Comparison of ENCODE assay signal across 16 cellular contexts in the genomic region with DNA sequence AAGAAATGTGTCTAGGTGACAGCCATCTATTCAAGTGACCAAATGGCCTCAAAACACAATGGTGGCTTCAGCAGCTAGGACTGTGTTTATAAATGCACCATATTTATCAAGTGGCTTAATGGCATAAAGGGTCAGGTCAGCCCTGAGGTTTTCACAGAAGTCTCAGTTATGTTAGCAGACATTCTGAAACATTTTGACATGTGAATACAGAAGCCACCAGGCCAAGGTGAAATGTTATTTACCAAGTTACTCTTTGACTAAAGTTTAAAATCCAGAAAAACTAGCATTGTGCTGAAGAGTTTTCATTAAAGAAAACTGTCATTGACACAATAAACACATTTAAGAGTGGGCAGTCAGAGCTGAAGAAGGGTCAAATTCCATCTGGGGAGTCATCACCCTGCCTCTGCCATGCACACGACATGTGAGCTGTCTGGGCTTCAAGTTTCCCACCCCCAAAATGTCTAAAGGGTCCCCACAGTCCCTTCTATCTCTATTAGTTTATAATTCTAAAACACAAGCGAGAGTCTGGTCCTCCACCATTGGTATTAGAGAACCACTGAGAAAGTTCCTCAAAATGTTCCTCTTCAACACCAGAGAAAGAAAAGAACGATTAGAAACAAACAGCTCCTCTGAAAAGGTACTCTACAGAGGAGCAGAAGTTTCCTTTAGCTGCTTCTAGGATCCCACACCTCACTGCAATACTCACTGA.
DNase-seq lines count a peak whose midpoint lies in the region; ATAC-seq and TF ChIP-seq lines count a peak whose summit lies in the region.
"Had no signal": no experiment of that assay in that cellular context is flagged by ENCODE, and none has a peak within 500 bp of the region (broad histone marks: within the 10 kb centered on the region; RNA-seq: fewer than 3 reads in every experiment).

No MANE protein-coding gene starts in this region.

- H3K9me3 ChIP-seq in Panc1 (ENCODE audit: control insufficient read depth, insufficient read depth, low read depth, low read length) (no peaks in the 10 kb centered on the region), osteoblast (ENCODE audit: low read depth, low read length) (no peaks in the 10 kb centered on the region)
- H3K9me3 ChIP-seq: tibial nerve had no signal

- peak; percentile 35 for ATAC-seq in Panc1
- ATAC-seq in GM18868 (IDR thresholded peaks at IDR 0.05; ENCODE audit: unreplicated experiment) = no peak
- no peak for ATAC-seq in HG02763 (IDR thresholded peaks at IDR 0.05; ENCODE audit: unreplicated experiment)
- ATAC-seq: activated naive CD4-positive, alpha-beta T cell treated with anti-CD3 and anti-CD28 coated beads, Interleukin-2, amount 50 U/mL, for 72 hours had no signal

- H3K4me3 Mint-ChIP-seq in immature natural killer cell = peak overlapping the region; percentile 31 to 68 (median 48)

- DNase-seq in Panc1 (ENCODE audit: low read depth, low spot score) (no peak), immature natural killer cell (no peak), osteoblast (ENCODE audit: insufficient read length, low spot score, missing footprints) (no peak), AG08396 (ENCODE audit: low spot score) (no peak), epidermal melanocyte (ENCODE audit: insufficient read length, low spot score) (no peak)
- DNase-seq: activated CD4-positive, CD25-positive, alpha-beta regulatory T cell treated with anti-CD3 and anti-CD28 coated beads, Interleukin-2, amount 50 U/mL, for 72 hours; central memory CD4-positive, alpha-beta T cell; GOT3; NCI-H2171; stimulated activated CD4-positive, alpha-beta T cell treated with anti-CD3 and anti-CD28 coated beads, Interleukin-2, amount 100 ng/mL, for 48 hours; stimulated activated CD8-positive, alpha-beta memory T cell treated with anti-CD3 and anti-CD28 coated beads, Interleukin-4, amount 100 ng/mL, for 48 hours had no signal

- no peaks in the 10 kb centered on the region for H4K20me1 ChIP-seq in osteoblast (ENCODE audit: insufficient read depth, low read length)

- H3K9me3 Mint-ChIP-seq in immature natural killer cell = no peaks in the 10 kb centered on the region
- H3K9me3 Mint-ChIP-seq: activated naive CD4-positive, alpha-beta T cell treated with anti-CD3 and anti-CD28 coated beads, Interleukin-2, amount 50 U/mL, for 72 hours had no signal

- H3K4me2 ChIP-seq in osteoblast (ENCODE audit: insufficient read depth, low read length) = peak overlapping the region; percentile 9

- peak overlapping the region; percentile 78; the same call in 1 of the 2 replicates for H3K27ac ChIP-seq in C4-2B
- H3K27ac ChIP-seq in Panc1 (ENCODE audit: low read length) = peak overlapping the region; percentile 64
- H3K27ac ChIP-seq in osteoblast (ENCODE audit: low read depth, low read length) = no peak overlapping the region

- peak overlapping the region; percentile 61 to 91 (median 74) for H3K27ac Mint-ChIP-seq in immature natural killer cell
- H3K27ac Mint-ChIP-seq: activated naive CD4-positive, alpha-beta T cell treated with anti-CD3 and anti-CD28 coated beads, Interleukin-2, amount 50 U/mL, for 72 hours had no signal

- H3K79me2 ChIP-seq in osteoblast (ENCODE audit: insufficient read depth, low read length) = no peaks in the 10 kb centered on the region

- H3K36me3 Mint-ChIP-seq in immature natural killer cell = peaks cover 3 to 5% (median 3%) of the 10 kb centered on the region in 3 donors
- H3K36me3 Mint-ChIP-seq: activated naive CD4-positive, alpha-beta T cell treated with anti-CD3 and anti-CD28 coated beads, Interleukin-2, amount 50 U/mL, for 72 hours had no signal

- intact Hi-C loops in Panc1 (cut with micrococcal nuclease; ENCODE audit: unreplicated experiment) = no loop called here

- no TSS peak for BruUV-seq in Panc1 (replicated peaks; lab: Mats Ljungman, UMichigan)

- POLR2A ChIA-PET in Panc1 (lab: Charles Lee) = interaction anchor here (0.5 to 0.6 kb wide), 2 partner anchors 13 to 63 kb away, joined by 5 to 6 read pairs; no protein-coding TSS in a partner anchor

- no peaks in the 10 kb centered on the region for H3K27me3 Mint-ChIP-seq in immature natural killer cell (ENCODE audit: low read depth in 3 of 3)

- in situ Hi-C loops in Panc1 (cut with HindIII; ENCODE audit: low pct_unique_long_range_greater_than_20kb, low sequenced_read_pairs) = no loop called here

- H3K27me3 ChIP-seq in Panc1 (ENCODE audit: control insufficient read depth, insufficient read depth, low read length) = no peaks in the 10 kb centered on the region
- no peaks in the 10 kb centered on the region for H3K27me3 ChIP-seq in osteoblast (ENCODE audit: insufficient read depth, low read length)
- H3K27me3 ChIP-seq: tibial nerve had no signal

- no peaks in the 10 kb centered on the region for H3K36me3 ChIP-seq in Panc1 (ENCODE audit: control insufficient read depth, insufficient read depth, low read length)
- no peaks in the 10 kb centered on the region for H3K36me3 ChIP-seq in osteoblast (ENCODE audit: insufficient read depth, low read length)
- H3K36me3 ChIP-seq: tibial nerve had no signal

- TF ChIP-seq CTCF in C4-2B (conservative IDR thresholded peaks at IDR 0.05) (no peak), Panc1 (IDR thresholded peaks at IDR 0.05) (no peak), osteoblast (IDR thresholded peaks at IDR 0.05; ENCODE audit: extremely low read depth, low read depth, low read length) (no peak)

- no peak overlapping the region for H3K4me3 ChIP-seq in Panc1 (ENCODE audit: low read depth in 2 of 2, low read length in 2 of 2)
- no peak overlapping the region for H3K4me3 ChIP-seq in osteoblast (ENCODE audit: insufficient read depth, low read length)
- H3K4me3 ChIP-seq: tibial nerve had no signal

- peaks cover 9% of the 10 kb centered on the region for H3K4me1 ChIP-seq in Panc1 (ENCODE audit: control insufficient read depth, insufficient read depth, low read length)
- peaks cover 12% of the 10 kb centered on the region for H3K4me1 ChIP-seq in osteoblast (ENCODE audit: insufficient read depth, low read length)

- CTCF ChIA-PET in Panc1 (lab: Charles Lee) = no interaction called here

- peaks cover 26 to 29% of the 10 kb centered on the region in 2 donors for H3K4me1 Mint-ChIP-seq in immature natural killer cell

- H2AFZ ChIP-seq in osteoblast (ENCODE audit: low read length) = no peak overlapping the region
